In the genomic region with DNA sequence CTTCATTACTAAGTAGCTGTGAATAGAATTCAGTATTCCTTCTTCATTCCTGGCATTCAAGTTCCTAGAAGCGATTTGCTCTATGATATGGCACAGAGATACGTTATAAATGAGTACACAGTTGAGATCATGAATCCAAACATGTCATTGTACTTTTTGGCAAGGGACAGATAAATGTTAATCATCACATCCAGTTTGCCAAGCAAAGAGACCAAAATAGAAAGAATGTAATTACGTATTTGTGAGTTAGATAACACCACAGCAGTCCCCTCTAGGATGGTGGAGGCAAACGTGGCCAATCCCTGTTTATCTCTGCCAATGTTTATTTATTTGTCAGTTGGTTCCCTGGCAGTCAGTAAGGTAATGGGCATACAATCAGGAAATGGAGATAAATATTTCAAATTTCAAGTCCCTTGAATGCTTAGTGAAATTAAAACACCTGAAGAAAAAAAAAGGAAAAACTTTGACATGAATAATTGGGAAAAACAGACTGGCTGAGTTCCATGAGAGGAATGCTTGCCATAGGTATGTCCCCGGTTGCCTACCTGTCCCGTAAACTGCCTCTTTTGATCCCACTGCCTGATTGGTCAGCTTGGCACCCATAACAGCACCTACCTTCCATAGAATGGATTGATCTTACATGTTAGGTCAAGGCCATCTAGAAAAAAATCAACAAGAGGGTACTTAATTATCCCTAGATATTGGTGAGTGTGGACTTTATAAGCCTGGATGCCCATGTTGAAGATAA, we compare ENCODE assay signal across 20 cellular contexts.
DNase-seq lines count a peak whose midpoint lies in the region; ATAC-seq and TF ChIP-seq lines count a peak whose summit lies in the region.
"Had no signal": no experiment of that assay in that cellular context is flagged by ENCODE, and none has a peak within 500 bp of the region (broad histone marks: within the 10 kb centered on the region; RNA-seq: fewer than 3 reads in every experiment).

No MANE protein-coding gene starts in this region.

- WGBS in right cardiac atrium, result 33% methylated on average over 6 of the region's 6 CpGs

- DNase-seq in COR-L47 (lab: John Stamatoyannopoulos, UW) (peak; percentile 33), M059J (ENCODE audit: low read depth) (peak; percentile 47), cardiac fibroblast (ENCODE audit: low read depth in 2 of 2) (peak; percentile 5 to 67), right cardiac atrium (no peak), GM19238 (ENCODE audit: insufficient read length, low spot score) (no peak), NCI-H2171 treated with DMSO at 0.1 percent for 48 hours (lab: John Stamatoyannopoulos, UW) (no peak)
- DNase-seq in activated CD8-positive, alpha-beta memory T cell treated with anti-CD3 and anti-CD28 coated beads for 24 hours, result no peak
- DNase-seq: activated CD4-positive, CD25-positive, alpha-beta regulatory T cell treated with anti-CD3 and anti-CD28 coated beads, Interleukin-2, amount 50 U/mL, for 72 hours; activated naive CD4-positive, alpha-beta T cell treated with Interleukin-2 at 50 U/mL for 16 hours; activated T-cell treated with anti-CD3 and anti-CD28 coated beads, Interleukin-2, amount 50 U/mL, for 4 hours; BE2C; endodermal cell; NCI-H1930; NK-92 treated with Interleukin-12 subunit alpha and Interleukin-12 subunit beta, amount 100 ng/mL, for 24 hours; occipital lobe; substantia nigra had no signal

- TF ChIP-seq CTCF in cardiac fibroblast (IDR thresholded peaks at IDR 0.05; ENCODE audit: low read depth, low read length), result no peak

- ATAC-seq in right cardiac atrium (peak; percentile 83 to 90), HG03521 (IDR thresholded peaks at IDR 0.05; ENCODE audit: unreplicated experiment) (no peak)
- ATAC-seq: activated T-cell treated with anti-CD3 and anti-CD28 coated beads, Interleukin-2, amount 50 U/mL, for 4 hours had no signal

- H3K4me3 ChIP-seq in cardiac fibroblast (replicated peaks in 1 of 2; ENCODE audit: low read depth in 2 of 2, low read length in 2 of 2) (no peak overlapping the region), right cardiac atrium (ENCODE audit: low read length) (no peak overlapping the region)
- H3K4me3 ChIP-seq: hepatocyte, lung, SK-N-MC had no signal

- intact Hi-C loops in right cardiac atrium (cut with DNase I), result no loop called here

- H3K4me1 ChIP-seq in right cardiac atrium (ENCODE audit: control insufficient read depth, insufficient read depth, low read length), result no peaks in the 10 kb centered on the region
- H3K4me1 ChIP-seq: BE2C had no signal

- H3K27ac ChIP-seq in right cardiac atrium (ENCODE audit: low read length), result no peak overlapping the region
- H3K27ac ChIP-seq: hepatocyte, SK-N-MC had no signal

- H3K9me3 ChIP-seq in right cardiac atrium (ENCODE audit: control insufficient read depth, low read length), result no peaks in the 10 kb centered on the region
- H3K9me3 ChIP-seq: BE2C had no signal

- no peaks in the 10 kb centered on the region for H3K27me3 ChIP-seq in right cardiac atrium (ENCODE audit: control insufficient read depth, insufficient read depth)
- H3K27me3 ChIP-seq: BE2C, hepatocyte had no signal

Comparison
In these comparisons a context has a peak if more than half of its experiments do, and no peak if none do; other contexts are left out.
1. DNase-seq: peak in COR-L47 (single experiment), M059J (single experiment) and cardiac fibroblast (2 of 2); none in right cardiac atrium (0 of 3), activated CD8-positive, alpha-beta memory T cell treated with anti-CD3 and anti-CD28 coated beads for 24 hours (single experiment), GM19238 (single experiment) and NCI-H2171 treated with DMSO at 0.1 percent for 48 hours (single experiment).